Comparison of ENCODE assay signal across 8 cellular contexts in genomic region chr15:68228971-68229385, GRCh38. TPM values are rescaled to one million over a fixed set of nuclear protein-coding genes. Genes with fewer than 3 reads are reported as not detected.
A peak's percentile ranks its signal among the peaks of the same experiment; 100 is the strongest.
DNase-seq lines count a peak whose midpoint lies in the region; ATAC-seq and TF ChIP-seq lines count a peak whose summit lies in the region.

No MANE protein-coding gene starts in this region.

- H3K4me3 ChIP-seq in CD8-positive, alpha-beta T cell (ENCODE audit: low read depth, low read length): peak overlapping the region; percentile 90
- H3K4me3 ChIP-seq in HFF-Myc (replicated peaks; ENCODE audit: low read depth, low read length): peak overlapping the region; percentile 93
- peak overlapping the region; percentile 77 to 88 for H3K4me3 ChIP-seq in foreskin fibroblast (ENCODE audit: low read depth in 1 of 2, low read length in 2 of 2)
- H3K4me3 ChIP-seq in prostate gland: peak overlapping the region; percentile 88 to 94

- H3K9me3 ChIP-seq in CD8-positive, alpha-beta T cell (ENCODE audit: low read length): no peaks in the 10 kb centered on the region
- no peaks in the 10 kb centered on the region for H3K9me3 ChIP-seq in prostate gland

- CTCF ChIA-PET in CD8-positive, alpha-beta T cell (lab: Charles Lee): interaction anchor here (0.7 to 1.8 kb wide), 3 partner anchors 24 to 365 kb away, joined by 3 to 5 read pairs (median 3); partner anchors contain the start of gene FEM1B

- WGBS in prostate gland: 0% methylated on average over 29 of the region's 39 CpGs

- no peaks in the 10 kb centered on the region for H3K36me3 ChIP-seq in CD8-positive, alpha-beta T cell (ENCODE audit: insufficient read depth, low read length)
- H3K36me3 ChIP-seq in prostate gland: no peaks in the 10 kb centered on the region

- H3K4me3 Mint-ChIP-seq in CD8-positive, alpha-beta T cell: peak overlapping the region; percentile 93

- no peak for TF ChIP-seq POLR2A in prostate gland (IDR thresholded peaks at IDR 0.05)

- TF ChIP-seq CTCF in CD8-positive, alpha-beta T cell (IDR thresholded peaks at IDR 0.05): no peak
- TF ChIP-seq CTCF in HFF-Myc (IDR thresholded peaks at IDR 0.05; ENCODE audit: low read depth, low read length, missing control alignments) (no peak), foreskin fibroblast (IDR thresholded peaks at IDR 0.05; ENCODE audit: low read depth, low read length) (no peak), prostate gland (IDR thresholded peaks at IDR 0.05) (no peak)

- H3K27me3 Mint-ChIP-seq in CD8-positive, alpha-beta T cell (ENCODE audit: low read depth): peaks cover 5% of the 10 kb centered on the region

- POLR2A ChIA-PET in CD8-positive, alpha-beta T cell (lab: Charles Lee): interaction anchor here (0.9 to 2.7 kb wide), 3 partner anchors 9 to 175 kb away, joined by 3 to 18 read pairs (median 13); partner anchors contain the start of genes FEM1B and PIAS1

- no peaks in the 10 kb centered on the region for H3K9me3 Mint-ChIP-seq in CD8-positive, alpha-beta T cell

- peaks cover 3% of the 10 kb centered on the region for H3K36me3 Mint-ChIP-seq in CD8-positive, alpha-beta T cell

- H3K27ac ChIP-seq in CD8-positive, alpha-beta T cell (ENCODE audit: low read depth, low read length): peak overlapping the region; percentile 60
- H3K27ac ChIP-seq in prostate gland: peak overlapping the region; percentile 81 to 83

- H3K4me1 ChIP-seq in CD8-positive, alpha-beta T cell (ENCODE audit: insufficient read depth, low read length): peaks cover 23% of the 10 kb centered on the region
- H3K4me1 ChIP-seq in prostate gland (replicated peaks): no peaks in the 10 kb centered on the region

- H3K27ac Mint-ChIP-seq in CD8-positive, alpha-beta T cell: peak overlapping the region; percentile 66

- peaks cover 38% of the 10 kb centered on the region for H3K4me1 Mint-ChIP-seq in CD8-positive, alpha-beta T cell (ENCODE audit: low read depth)

- ATAC-seq in CD8-positive, alpha-beta T cell: no peak
- ATAC-seq in SK-N-SH treated with all-trans-retinoic acid at 6 μM for 48 hours: peak; percentile 6

- intact Hi-C loops in CD8-positive, alpha-beta T cell (cut with DNase I, micrococcal nuclease): loop anchor here (1.0 to 5.0 kb wide), 7 partner anchors 48 to 1527 kb away; partner anchors contain the start of genes PIAS1 (in 2 of the 2), FEM1B (in 1 of the 2), MAP2K5 (in 1 of the 2) and RNU6-1 (in 1 of the 2)
- intact Hi-C loops in prostate gland (cut with DNase I): no loop called here

- no peaks in the 10 kb centered on the region for H3K27me3 ChIP-seq in CD8-positive, alpha-beta T cell (ENCODE audit: insufficient read depth, low read length)
- no peaks in the 10 kb centered on the region for H3K27me3 ChIP-seq in prostate gland (replicated peaks; ENCODE audit: insufficient read depth)

- DNase-seq in CD8-positive, alpha-beta T cell: no peak
- DNase-seq in HFF-Myc (ENCODE audit: extremely low read depth, low read depth): no peak
- DNase-seq in foreskin fibroblast: no peak
- no peak for DNase-seq in prostate gland (ENCODE audit: low spot score)
- no peak for DNase-seq in effector CD8-positive, alpha-beta T cell (lab: John Stamatoyannopoulos, UW)
- DNase-seq in cerebellar nuclear complex (lab: John Stamatoyannopoulos, UW): no peak
- no peak for DNase-seq in GF-D8 (lab: John Stamatoyannopoulos, UW)

TF ChIP-seq in SK-N-SH treated with all-trans-retinoic acid at 6 μM for 48 hours, 23 proteins besides CTCF, POLR2A, EP300 and RAD21:
- TF ChIP-seq GLIS3 (CRISPR knock-in tag; IDR thresholded peaks at IDR 0.05) (no peak), ESRRG (CRISPR knock-in tag; IDR thresholded peaks at IDR 0.05) (no peak), ZFP3 (CRISPR knock-in tag; IDR thresholded peaks at IDR 0.05) (no peak), ARNTL (CRISPR knock-in tag; IDR thresholded peaks at IDR 0.05; ENCODE audit: borderline replicate concordance, low read depth) (no peak), PATZ1 (CRISPR knock-in tag; IDR thresholded peaks at IDR 0.05; ENCODE audit: borderline replicate concordance) (no peak), ZNF70 (CRISPR knock-in tag; IDR thresholded peaks at IDR 0.05) (no peak), ISL1 (CRISPR knock-in tag; IDR thresholded peaks at IDR 0.05) (no peak), OSR1 (CRISPR knock-in tag; IDR thresholded peaks at IDR 0.05) (no peak), PPARA (CRISPR knock-in tag; IDR thresholded peaks at IDR 0.05; ENCODE audit: borderline replicate concordance) (no peak), CSRNP3 (CRISPR knock-in tag; IDR thresholded peaks at IDR 0.05) (no peak), SNAI2 (CRISPR knock-in tag; IDR thresholded peaks at IDR 0.05) (no peak), CSDC2 (CRISPR knock-in tag; IDR thresholded peaks at IDR 0.05) (no peak), CREB5 (CRISPR knock-in tag; IDR thresholded peaks at IDR 0.05; ENCODE audit: low read depth) (no peak), TSHZ2 (CRISPR knock-in tag; IDR thresholded peaks at IDR 0.05) (no peak), TCF4 (CRISPR knock-in tag; IDR thresholded peaks at IDR 0.05; ENCODE audit: borderline replicate concordance) (no peak), ZC3H10 (CRISPR knock-in tag; IDR thresholded peaks at IDR 0.05) (no peak)
TF ChIP-seq in SK-N-SH treated with all-trans-retinoic acid at 6 μM for 48 hours: peak in this region for 0.

RNA-seq across cellular contexts. Expression of gene CLN6, which starts 0.6 kb away (rescaled TPM):
- total RNA-seq in CD8-positive, alpha-beta T cell: 1 to 10 TPM; 7.6 to 7.9 TPM
- total RNA-seq in prostate gland: 10 to 100 TPM; 22.7 to 41.8 TPM

RNA-seq across cellular contexts. Expression of gene CALML4, which starts 23.8 kb away (rescaled TPM):
- total RNA-seq in CD8-positive, alpha-beta T cell: under 1 TPM; 0.68 to 1.00 TPM
- total RNA-seq in prostate gland: 10 to 100 TPM in 1 of 2 donors, 1 to 10 TPM in 1; 4.5 to 18.8 TPM

RNA-seq across cellular contexts. Expression of gene FEM1B, which starts 48.6 kb away (rescaled TPM):
- total RNA-seq in CD8-positive, alpha-beta T cell: 10 to 100 TPM; 89.7 to 90.6 TPM
- total RNA-seq in prostate gland: 10 to 100 TPM; 46.0 to 50.0 TPM
